ENCODE assay signal across 8 cellular contexts in genomic region chr19:10871711-10872550, GRCh38. TPM values are rescaled to one million over a fixed set of nuclear protein-coding genes. Genes with fewer than 3 reads are reported as not detected.
A peak's percentile ranks its signal among the peaks of the same experiment; 100 is the strongest.
DNase-seq lines count a peak whose midpoint lies in the region; ATAC-seq and TF ChIP-seq lines count a peak whose summit lies in the region.

No MANE protein-coding gene starts in this region.

- no peaks in the 10 kb centered on the region for H3K9me3 ChIP-seq in parathyroid adenoma (ENCODE audit: control insufficient read depth, low read length)

- intact Hi-C loops in CD14-positive monocyte (cut with micrococcal nuclease) = loop anchor here (5.0 to 10.0 kb wide), 2 partner anchors 35 to 53 kb away; partner anchors contain the start of genes TIMM29 (in 1 of the 2), TMED1 (in 1 of the 2) and YIPF2 (in 1 of the 2)

- peak overlapping the region in 2 of 7 donors; percentile 58 to 61 for H3K27ac Mint-ChIP-seq in CD14-positive monocyte

- H3K27ac ChIP-seq in parathyroid adenoma = no peak overlapping the region

- no peak for DNase-seq in CD14-positive monocyte (ENCODE audit: low spot score)
- DNase-seq in NAMALWA (ENCODE audit: low spot score) = peak; percentile 53
- peak; percentile 23 for DNase-seq in activated effector memory CD4-positive, alpha-beta T cell treated with Interleukin-2 at 50 U/mL for 16 hours
- peak; percentile 33 for DNase-seq in glomerular visceral epithelial cell (ENCODE audit: extremely low spot score)
- no peak for DNase-seq in GM19240 (ENCODE audit: insufficient read length, low spot score)

- H3K4me1 Mint-ChIP-seq in CD14-positive monocyte = peaks cover 48% of the 10 kb centered on the region

- H3K27me3 ChIP-seq in parathyroid adenoma (ENCODE audit: control insufficient read depth, insufficient read depth, low read length) = no peaks in the 10 kb centered on the region

- no peaks in the 10 kb centered on the region for H3K4me1 ChIP-seq in parathyroid adenoma

- no peak overlapping the region for H3K9ac ChIP-seq in parathyroid adenoma

- peaks cover 7 to 8% (median 7%) of the 10 kb centered on the region in 3 donors for H3K27me3 Mint-ChIP-seq in CD14-positive monocyte (ENCODE audit: low read depth in 3 of 3)

- ATAC-seq in GM21515 (IDR thresholded peaks at IDR 0.05; ENCODE audit: unreplicated experiment) (peak; percentile 2), GM21786 (IDR thresholded peaks at IDR 0.05; ENCODE audit: unreplicated experiment) (no peak)

- H3K9me3 Mint-ChIP-seq in CD14-positive monocyte = peaks cover 0 to 2% (median 0%) of the 10 kb centered on the region in 7 donors

- no peak for TF ChIP-seq CTCF in CD14-positive monocyte (IDR thresholded peaks at IDR 0.05)
- no peak for TF ChIP-seq CTCF in parathyroid adenoma (IDR thresholded peaks at IDR 0.05)

- peak overlapping the region; percentile 77 for H3K4me2 ChIP-seq in parathyroid adenoma (ENCODE audit: low read length)

- peaks cover 21% of the 10 kb centered on the region for H3K79me2 ChIP-seq in parathyroid adenoma

- no peaks in the 10 kb centered on the region for H3K36me3 ChIP-seq in parathyroid adenoma (ENCODE audit: control insufficient read depth, insufficient read depth, low read length)

- peaks cover 24 to 34% of the 10 kb centered on the region in 2 donors for H3K36me3 Mint-ChIP-seq in CD14-positive monocyte

- peak overlapping the region; percentile 83 to 84 for H3K4me3 Mint-ChIP-seq in CD14-positive monocyte

- peak overlapping the region; percentile 65 for H3K4me3 ChIP-seq in parathyroid adenoma (ENCODE audit: low read depth, low read length)

- peak overlapping the region; percentile 63 for H2AFZ ChIP-seq in parathyroid adenoma

RNA-seq across cellular contexts. Expression of gene CARM1, which starts 0.6 kb away (rescaled TPM):
- polyA plus RNA-seq in CD14-positive monocyte = under 1 TPM; 0.17 to 0.29 TPM

RNA-seq across cellular contexts. Expression of gene C19orf38, which starts 23.7 kb away (rescaled TPM):
- polyA plus RNA-seq in CD14-positive monocyte = 100 to 1,000 TPM; 134 to 149 TPM

RNA-seq across cellular contexts. Expression of gene TMED1, which starts 35.9 kb away (rescaled TPM):
- 10 to 100 TPM; 51.3 to 56.7 TPM for polyA plus RNA-seq in CD14-positive monocyte

RNA-seq across cellular contexts. Expression of gene YIPF2, which starts 56.5 kb away (rescaled TPM):
- 10 to 100 TPM; 12.3 to 15.5 TPM for polyA plus RNA-seq in CD14-positive monocyte

RNA-seq across cellular contexts. Expression of gene TIMM29, which starts 56.7 kb away (rescaled TPM):
- 10 to 100 TPM; 14.1 to 18.7 TPM for polyA plus RNA-seq in CD14-positive monocyte

Comparison
In these comparisons a context has a peak if more than half of its experiments do, and no peak if none do; other contexts are left out.
1. DNase-seq: peak in NAMALWA (single experiment), activated effector memory CD4-positive, alpha-beta T cell treated with Interleukin-2 at 50 U/mL for 16 hours (single experiment) and glomerular visceral epithelial cell (single experiment); none in CD14-positive monocyte (single experiment) and GM19240 (single experiment).